ENCODE assay signal across 12 cellular contexts in the genomic region with DNA sequence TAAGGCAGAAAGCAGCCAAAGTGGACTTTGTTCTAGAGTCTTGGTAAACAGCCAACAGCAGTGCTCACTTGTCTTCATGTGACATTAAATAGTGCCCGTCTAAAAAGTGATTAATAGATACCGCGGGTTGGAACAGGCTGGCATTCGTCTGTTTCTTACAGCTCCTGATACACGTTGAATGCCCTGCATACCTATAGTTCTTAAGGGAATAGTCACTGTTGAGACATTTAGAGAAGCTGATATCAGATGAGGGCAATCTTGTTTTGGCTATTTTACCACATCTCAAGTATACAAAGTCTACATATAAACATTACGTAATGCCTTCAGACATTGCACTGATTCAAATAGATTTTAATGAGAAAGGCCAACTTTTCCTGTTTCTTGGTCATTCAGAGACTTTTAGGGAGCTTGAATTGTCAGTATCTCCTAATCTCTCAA.
A peak's percentile ranks its signal among the peaks of the same experiment; 100 is the strongest.
DNase-seq lines count a peak whose midpoint lies in the region; ATAC-seq and TF ChIP-seq lines count a peak whose summit lies in the region.
"Had no signal": no experiment of that assay in that cellular context is flagged by ENCODE, and none has a peak within 500 bp of the region (broad histone marks: within the 10 kb centered on the region; RNA-seq: fewer than 3 reads in every experiment).

No MANE protein-coding gene starts in this region.

- H3K9me3 ChIP-seq in mesodermal cell (ENCODE audit: control insufficient read depth, low read length) = no peaks in the 10 kb centered on the region
- no peaks in the 10 kb centered on the region for H3K9me3 ChIP-seq in tibial nerve

- no peaks in the 10 kb centered on the region for H3K27me3 ChIP-seq in tibial nerve

- no peaks in the 10 kb centered on the region for H3K4me1 Mint-ChIP-seq in natural killer cell
- H3K4me1 Mint-ChIP-seq: stimulated activated effector memory CD8-positive, alpha-beta T cell treated with anti-CD3 and anti-CD28 coated beads, Interleukin-12 subunit alpha, Interleukin-12 subunit beta, amount 100 ng/mL, for 72 hours; T-helper 17 cell had no signal

- H3K27ac ChIP-seq in mesodermal cell (ENCODE audit: low read depth, low read length, severe bottlenecking) (peak overlapping the region; percentile 94), tibial nerve (peak overlapping the region in 2 of 4 donors; percentile 20 to 32)

- no peak overlapping the region for H3K4me3 Mint-ChIP-seq in natural killer cell
- H3K4me3 Mint-ChIP-seq: dendritic cell treated with granulocyte-macrophage colony-stimulating factor and Interleukin-4, amounts not matched to agents 40 ng/mL and 50 ng/mL, for 4 days; stimulated activated effector memory CD8-positive, alpha-beta T cell treated with anti-CD3 and anti-CD28 coated beads, Interleukin-12 subunit alpha, Interleukin-12 subunit beta, amount 100 ng/mL, for 72 hours; T-helper 17 cell had no signal

- H3K9me3 Mint-ChIP-seq in natural killer cell = peaks cover 6 to 18% of the 10 kb centered on the region in 2 donors

- no peaks in the 10 kb centered on the region for H3K27me3 Mint-ChIP-seq in natural killer cell (ENCODE audit: low read depth in 2 of 2)
- H3K27me3 Mint-ChIP-seq: dendritic cell treated with granulocyte-macrophage colony-stimulating factor and Interleukin-4, amounts not matched to agents 40 ng/mL and 50 ng/mL, for 4 days; T-helper 17 cell had no signal

- no peaks in the 10 kb centered on the region for H3K36me3 Mint-ChIP-seq in natural killer cell
- H3K36me3 Mint-ChIP-seq: stimulated activated effector memory CD8-positive, alpha-beta T cell treated with anti-CD3 and anti-CD28 coated beads, Interleukin-12 subunit alpha, Interleukin-12 subunit beta, amount 100 ng/mL, for 72 hours had no signal

- peaks cover 20% of the 10 kb centered on the region for H3K4me1 ChIP-seq in mesodermal cell (ENCODE audit: control insufficient read depth, insufficient read depth, low read length, poor library complexity, severe bottlenecking)
- peaks cover 0 to 5% (median 2%) of the 10 kb centered on the region in 4 donors for H3K4me1 ChIP-seq in tibial nerve

- no peak for TF ChIP-seq POLR2A in tibial nerve (IDR thresholded peaks at IDR 0.05)

- H3K4me3 ChIP-seq in epithelial cell of esophagus (ENCODE audit: low read length) (no peak overlapping the region), mesodermal cell (ENCODE audit: extremely low read depth, insufficient read depth, low read length, poor library complexity, severe bottlenecking) (no peak overlapping the region), tibial nerve (no peak overlapping the region)

- peak; percentile 23 for DNase-seq in AG08396 (ENCODE audit: low spot score)
- peak; percentile 52 for DNase-seq in M059J (ENCODE audit: low read depth)
- peak; percentile 97 for DNase-seq in epithelial cell of esophagus (ENCODE audit: low read depth)
- no peak for DNase-seq in NCI-H2107 treated with DMSO at 0.1 percent for 48 hours (lab: John Stamatoyannopoulos, UW; ENCODE audit: unreplicated experiment)
- DNase-seq in natural killer cell = no peak
- DNase-seq in tibial nerve (ENCODE audit: low spot score in 2 of 2) = no peak
- no peak for DNase-seq in DMS153 treated with DMSO at 0.1 percent for 48 hours (lab: John Stamatoyannopoulos, UW; ENCODE audit: unreplicated experiment)
- DNase-seq: NCI-H345, T-helper 17 cell had no signal

- TF ChIP-seq CTCF in epithelial cell of esophagus (IDR thresholded peaks at IDR 0.05; ENCODE audit: insufficient read depth, low read depth, low read length, missing control alignments) (no peak), natural killer cell (IDR thresholded peaks at IDR 0.05) (no peak), tibial nerve (IDR thresholded peaks at IDR 0.05) (no peak)

- no peak for TF ChIP-seq EP300 in tibial nerve (IDR thresholded peaks at IDR 0.05)

- WGBS in mesodermal cell (ENCODE audit: insufficient coverage in 2 of 2), 2 experiments = 52 to 93% methylated on average over 2 of the region's 6 CpGs
- WGBS in tibial nerve, 2 donors = 50 to 54% methylated on average over 6 of the region's 6 CpGs

- no peaks in the 10 kb centered on the region for H3K36me3 ChIP-seq in mesodermal cell (ENCODE audit: control insufficient read depth, insufficient read depth, low read length)
- H3K36me3 ChIP-seq in tibial nerve = no peaks in the 10 kb centered on the region

- no peak for ATAC-seq in natural killer cell
- ATAC-seq: stimulated activated effector memory CD8-positive, alpha-beta T cell treated with anti-CD3 and anti-CD28 coated beads, Interleukin-12 subunit alpha, Interleukin-12 subunit beta, amount 100 ng/mL, for 72 hours; T-helper 17 cell had no signal

- H3K27ac Mint-ChIP-seq in natural killer cell = no peak overlapping the region
- H3K27ac Mint-ChIP-seq: dendritic cell treated with granulocyte-macrophage colony-stimulating factor and Interleukin-4, amounts not matched to agents 40 ng/mL and 50 ng/mL, for 4 days; stimulated activated effector memory CD8-positive, alpha-beta T cell treated with anti-CD3 and anti-CD28 coated beads, Interleukin-12 subunit alpha, Interleukin-12 subunit beta, amount 100 ng/mL, for 72 hours; T-helper 17 cell had no signal

- intact Hi-C loops in natural killer cell (cut with micrococcal nuclease) = no loop called here

Comparison
In these comparisons a context has a peak if more than half of its experiments do, and no peak if none do; other contexts are left out.
1. DNase-seq: peak in AG08396 (single experiment), M059J (single experiment) and epithelial cell of esophagus (single experiment); none in NCI-H2107 treated with DMSO at 0.1 percent for 48 hours (single experiment), natural killer cell (single experiment), tibial nerve (0 of 2) and DMS153 treated with DMSO at 0.1 percent for 48 hours (single experiment).